In the genomic region with DNA sequence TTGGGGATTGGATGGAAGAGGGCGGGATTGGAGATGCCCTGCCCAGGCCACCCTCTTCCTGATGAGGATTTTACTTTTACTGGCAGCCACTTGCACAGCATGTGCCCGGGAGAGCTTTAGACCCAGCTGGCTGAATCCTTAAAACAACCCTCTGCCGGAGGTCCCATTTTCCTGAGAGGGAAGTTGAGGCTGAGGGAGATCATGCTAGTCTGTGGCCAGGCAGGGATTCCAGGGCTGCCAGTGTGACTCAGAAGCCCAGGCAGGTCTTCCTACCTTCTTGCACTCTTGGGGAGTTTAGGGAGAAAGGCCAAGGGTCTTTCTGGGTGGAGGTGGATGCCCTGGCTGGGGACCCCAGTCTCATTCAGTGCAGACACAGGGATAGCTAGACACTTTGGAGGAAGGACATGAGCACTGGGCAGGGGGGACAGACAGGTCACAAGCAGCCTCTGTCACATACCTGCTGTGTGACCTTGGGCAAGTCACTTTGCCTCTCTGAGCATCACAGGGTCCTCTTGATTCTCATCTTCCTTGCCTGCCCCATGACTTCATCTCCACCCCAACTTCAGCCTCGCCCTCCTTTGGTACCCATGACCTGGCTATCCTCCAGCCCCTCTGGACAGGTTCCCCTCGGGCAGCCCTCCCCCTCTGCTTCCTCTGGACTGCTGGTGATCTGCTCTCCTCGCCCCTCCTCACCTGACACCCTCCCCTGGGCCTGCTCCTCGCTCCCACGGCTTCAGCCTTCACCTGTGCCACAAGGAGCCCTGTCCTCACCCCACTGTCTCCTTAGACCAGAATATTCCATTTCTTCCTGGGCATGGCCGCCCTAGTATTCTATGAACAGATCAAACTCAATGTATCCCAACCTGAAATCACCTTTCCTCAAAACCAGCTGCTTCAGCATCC, we compare ENCODE assay signal across 17 cellular contexts. TPM values are rescaled to one million over a fixed set of nuclear protein-coding genes. Genes with fewer than 3 reads are reported as not detected.
DNase-seq lines count a peak whose midpoint lies in the region; ATAC-seq and TF ChIP-seq lines count a peak whose summit lies in the region.
"Had no signal": no experiment of that assay in that cellular context is flagged by ENCODE, and none has a peak within 500 bp of the region (broad histone marks: within the 10 kb centered on the region; RNA-seq: fewer than 3 reads in every experiment).

No MANE protein-coding gene starts in this region.

- POLR2A ChIA-PET in naive thymus-derived CD4-positive, alpha-beta T cell (lab: Charles Lee) = no interaction called here

- no peaks in the 10 kb centered on the region for H3K36me3 Mint-ChIP-seq in chondrocyte (ENCODE audit: low read depth)
- peaks cover 0 to 5% (median 0%) of the 10 kb centered on the region in 5 donors for H3K36me3 Mint-ChIP-seq in naive thymus-derived CD4-positive, alpha-beta T cell

- CTCF ChIA-PET in naive thymus-derived CD4-positive, alpha-beta T cell (lab: Charles Lee) = no interaction called here

- no peaks in the 10 kb centered on the region for H3K4me1 Mint-ChIP-seq in chondrocyte (ENCODE audit: low read depth)
- H3K4me1 Mint-ChIP-seq in naive thymus-derived CD4-positive, alpha-beta T cell = peaks cover 0 to 9% (median 8%) of the 10 kb centered on the region in 7 donors

- H3K9me3 ChIP-seq in BE2C (no peaks in the 10 kb centered on the region), HUES48 (ENCODE audit: control insufficient read depth, insufficient read depth, low read length) (no peaks in the 10 kb centered on the region)
- H3K9me3 ChIP-seq in naive thymus-derived CD4-positive, alpha-beta T cell (ENCODE audit: control insufficient read depth in 2 of 3, low read length in 3 of 3) = no peaks in the 10 kb centered on the region
- H3K9me3 ChIP-seq: mucosa of descending colon had no signal

- no peak for ATAC-seq in naive thymus-derived CD4-positive, alpha-beta T cell
- ATAC-seq in HG03460 (IDR thresholded peaks at IDR 0.05; ENCODE audit: unreplicated experiment) = no peak
- ATAC-seq: HCT116 had no signal

- no peak overlapping the region for H3K27ac ChIP-seq in HUES48 (ENCODE audit: low read depth, low read length)
- no peak overlapping the region for H3K27ac ChIP-seq in naive thymus-derived CD4-positive, alpha-beta T cell (ENCODE audit: low read depth, low read length)
- H3K27ac ChIP-seq: epithelial cell of prostate had no signal

- H3K36me3 ChIP-seq in BE2C = no peaks in the 10 kb centered on the region
- no peaks in the 10 kb centered on the region for H3K36me3 ChIP-seq in HUES48 (ENCODE audit: control insufficient read depth, insufficient read depth, low read length)
- no peaks in the 10 kb centered on the region for H3K36me3 ChIP-seq in naive thymus-derived CD4-positive, alpha-beta T cell (ENCODE audit: control insufficient read depth in 2 of 3, insufficient read depth in 3 of 3, low read length in 3 of 3)

- no peak overlapping the region for H3K4me3 Mint-ChIP-seq in chondrocyte (ENCODE audit: unreplicated experiment)
- H3K4me3 Mint-ChIP-seq in naive thymus-derived CD4-positive, alpha-beta T cell = peak overlapping the region in 8 of 10 donors; percentile 12 to 62 (median 36)

- H3K4me1 ChIP-seq in BE2C (peaks cover 7% of the 10 kb centered on the region), HUES48 (ENCODE audit: control insufficient read depth, insufficient read depth, low read length) (no peaks in the 10 kb centered on the region)
- no peaks in the 10 kb centered on the region for H3K4me1 ChIP-seq in naive thymus-derived CD4-positive, alpha-beta T cell (ENCODE audit: control insufficient read depth in 2 of 2, insufficient read depth in 2 of 2, low read length in 2 of 2)

- no peaks in the 10 kb centered on the region for H3K9me3 Mint-ChIP-seq in chondrocyte (ENCODE audit: low read depth)
- peaks cover 0 to 1% (median 0%) of the 10 kb centered on the region in 11 donors for H3K9me3 Mint-ChIP-seq in naive thymus-derived CD4-positive, alpha-beta T cell

- H3K4me3 ChIP-seq in BE2C (ENCODE audit: low read depth, low read length) (peak overlapping the region; percentile 51), HUES48 (ENCODE audit: low read depth, low read length) (peak overlapping the region; percentile 48; the same call in 1 of the 2 replicates)
- H3K4me3 ChIP-seq in naive thymus-derived CD4-positive, alpha-beta T cell (ENCODE audit: low read length) = no peak overlapping the region
- H3K4me3 ChIP-seq: mucosa of descending colon had no signal

- intact Hi-C loops in naive thymus-derived CD4-positive, alpha-beta T cell (cut with micrococcal nuclease) = no loop called here

- H3K27me3 ChIP-seq in BE2C (no peaks in the 10 kb centered on the region), HUES48 (ENCODE audit: control insufficient read depth, insufficient read depth, low read length) (peaks cover 21% of the 10 kb centered on the region)
- H3K27me3 ChIP-seq in naive thymus-derived CD4-positive, alpha-beta T cell (ENCODE audit: control insufficient read depth in 2 of 2, insufficient read depth in 2 of 2, low read length in 2 of 2) = peaks cover 0 to 3% of the 10 kb centered on the region in 2 donors

- H3K27me3 Mint-ChIP-seq in chondrocyte (ENCODE audit: low read depth) = peaks cover 20% of the 10 kb centered on the region
- peaks cover 36 to 39% (median 37%) of the 10 kb centered on the region in 5 donors for H3K27me3 Mint-ChIP-seq in naive thymus-derived CD4-positive, alpha-beta T cell

- TF ChIP-seq CTCF in BE2C (IDR thresholded peaks at IDR 0.05; ENCODE audit: low read depth, low read length) (no peak), chondrocyte (IDR thresholded peaks at IDR 0.05) (no peak)

- no peak overlapping the region for H3K9ac ChIP-seq in HUES48 (ENCODE audit: low read depth, low read length)

- DNase-seq in BE2C (no peak), chondrocyte (ENCODE audit: low spot score) (peak; percentile 72), germinal center (ENCODE audit: low spot score) (no peak), NCI-H524 treated with DMSO at 0.1 percent for 48 hours (lab: John Stamatoyannopoulos, UW) (no peak)
- DNase-seq in naive thymus-derived CD4-positive, alpha-beta T cell = no peak
- no peak for DNase-seq in effector CD8-positive, alpha-beta T cell (lab: John Stamatoyannopoulos, UW)
- DNase-seq: GF-D8, Kasumi-1, NCI-H1436 had no signal

- no peak overlapping the region for H3K27ac Mint-ChIP-seq in chondrocyte (ENCODE audit: unreplicated experiment)
- H3K27ac Mint-ChIP-seq in naive thymus-derived CD4-positive, alpha-beta T cell = no peak overlapping the region
- H3K27ac Mint-ChIP-seq: progenitor cell of endocrine pancreas had no signal

RNA-seq across cellular contexts. Expression of gene DCAF7, which starts 11.3 kb away (rescaled TPM):
- 175 TPM for polyA plus RNA-seq in BE2C (2012; ENCODE audit: insufficient read depth, insufficient read length, low read depth)
- 66.2 to 70.4 TPM (median 69.3 TPM) in 3 replicates for total RNA-seq in chondrocyte
- 100 to 1,000 TPM in 1 of 5 experiments, 10 to 100 TPM in 4; 26.0 to 128 (median 70.0) TPM for total RNA-seq in naive thymus-derived CD4-positive, alpha-beta T cell
- polyA plus RNA-seq in naive thymus-derived CD4-positive, alpha-beta T cell = 10 to 100 TPM; 56.0 to 83.0 TPM

RNA-seq across cellular contexts. Expression of gene KCNH6, which starts 15.8 kb away (rescaled TPM):
- polyA plus RNA-seq in BE2C (2012; ENCODE audit: insufficient read depth, insufficient read length, low read depth) = 6.0 TPM
- not detected in 3 replicates for total RNA-seq in chondrocyte
- not detected for total RNA-seq in naive thymus-derived CD4-positive, alpha-beta T cell
- polyA plus RNA-seq in naive thymus-derived CD4-positive, alpha-beta T cell = not detected
- total RNA-seq: glomerular endothelial cell; T-helper 2 cell treated with Interferon-gamma antibody and Interleukin-4, amounts not matched to agents 100 ng/mL and 5 ng/mL, for 36 hours had no signal
